11 cellular contexts compared by ENCODE assay signal in genomic region chr5:152688561-152689274, GRCh38.
DNase-seq lines count a peak whose midpoint lies in the region; ATAC-seq and TF ChIP-seq lines count a peak whose summit lies in the region.
"Had no signal": no experiment of that assay in that cellular context is flagged by ENCODE, and none has a peak within 500 bp of the region (broad histone marks: within the 10 kb centered on the region; RNA-seq: fewer than 3 reads in every experiment).

No MANE protein-coding gene starts in this region.

- peak; percentile 89 for DNase-seq in H4 (ENCODE audit: low spot score)
- peak; percentile 95 for DNase-seq in RKO (ENCODE audit: low spot score)
- peak; percentile 47 for DNase-seq in fibroblast of villous mesenchyme (ENCODE audit: low read depth)
- peak; percentile 24 for DNase-seq in retina
- DNase-seq in ovary, result no peak
- DNase-seq in naive thymus-derived CD8-positive, alpha-beta T cell, result no peak
- no peak for DNase-seq in OCI-LY7 (ENCODE audit: low spot score)
- DNase-seq: activated CD8-positive, alpha-beta memory T cell treated with anti-CD3 and anti-CD28 coated beads, Interleukin-2, amount 10 ng/mL, durations not matched to agents 7 days and 5 days; effector CD8-positive, alpha-beta T cell; stimulated activated naive CD8-positive, alpha-beta T cell treated with anti-CD3 and anti-CD28 coated beads, Interleukin-15, amount 100 ng/mL, for 72 hours had no signal

- H3K4me1 Mint-ChIP-seq in naive thymus-derived CD8-positive, alpha-beta T cell, result no peaks in the 10 kb centered on the region
- H3K4me1 Mint-ChIP-seq: activated CD8-positive, alpha-beta memory T cell treated with anti-CD3 and anti-CD28 coated beads, Interleukin-2, amount 10 ng/mL, durations not matched to agents 7 days and 5 days; stimulated activated naive CD8-positive, alpha-beta T cell treated with anti-CD3 and anti-CD28 coated beads, Interleukin-15, amount 100 ng/mL, for 72 hours had no signal

- no peak overlapping the region for H2AFZ ChIP-seq in OCI-LY7 (ENCODE audit: low read length)

- ATAC-seq in naive thymus-derived CD8-positive, alpha-beta T cell, result no peak
- no peak for ATAC-seq in GM21825 (IDR thresholded peaks at IDR 0.05; ENCODE audit: unreplicated experiment)
- ATAC-seq: activated CD8-positive, alpha-beta memory T cell treated with anti-CD3 and anti-CD28 coated beads, Interleukin-2, amount 10 ng/mL, durations not matched to agents 7 days and 5 days; stimulated activated naive CD8-positive, alpha-beta T cell treated with anti-CD3 and anti-CD28 coated beads, Interleukin-15, amount 100 ng/mL, for 72 hours had no signal

- H3K9me3 ChIP-seq in ovary (no peaks in the 10 kb centered on the region), OCI-LY7 (ENCODE audit: low read length) (no peaks in the 10 kb centered on the region)

- no peaks in the 10 kb centered on the region for H3K27me3 ChIP-seq in ovary

- no peaks in the 10 kb centered on the region for H3K79me2 ChIP-seq in OCI-LY7 (ENCODE audit: insufficient read depth, low read depth, low read length)

- peaks cover 3 to 38% (median 13%) of the 10 kb centered on the region in 9 donors for H3K9me3 Mint-ChIP-seq in naive thymus-derived CD8-positive, alpha-beta T cell

- intact Hi-C loops in ovary (cut with DNase I), result no loop called here
- intact Hi-C loops in OCI-LY7 (cut with micrococcal nuclease; ENCODE audit: unreplicated experiment), result no loop called here

- H3K4me3 ChIP-seq in fibroblast of villous mesenchyme (ENCODE audit: low read depth, low read length) (no peak overlapping the region), ovary (no peak overlapping the region), OCI-LY7 (ENCODE audit: low read depth, low read length, poor library complexity, severe bottlenecking) (no peak overlapping the region)

- H3K4me2 ChIP-seq in OCI-LY7 (ENCODE audit: low read length), result no peak overlapping the region

- CTCF ChIA-PET in OCI-LY7 (lab: Charles Lee; ENCODE audit: unreplicated experiment), result no interaction called here

- H4K20me1 ChIP-seq in OCI-LY7 (ENCODE audit: insufficient read depth, low read length), result no peaks in the 10 kb centered on the region

- no peaks in the 10 kb centered on the region for H3K36me3 ChIP-seq in ovary
- no peaks in the 10 kb centered on the region for H3K36me3 ChIP-seq in OCI-LY7 (ENCODE audit: insufficient read depth, low read length)

- TF ChIP-seq CTCF in fibroblast of villous mesenchyme (IDR thresholded peaks at IDR 0.05; ENCODE audit: insufficient read depth, low read depth, low read length), result no peak
- no peak for TF ChIP-seq CTCF in ovary (IDR thresholded peaks at IDR 0.05)
- TF ChIP-seq CTCF in OCI-LY7 (conservative IDR thresholded peaks at IDR 0.05; ENCODE audit: low read length), result no peak

- H3K27ac ChIP-seq in ovary (no peak overlapping the region), OCI-LY7 (ENCODE audit: low read depth, low read length, poor library complexity, severe bottlenecking) (no peak overlapping the region)

- no peak for TF ChIP-seq POLR2A in ovary (IDR thresholded peaks at IDR 0.05)

- H3K27me3 Mint-ChIP-seq in naive thymus-derived CD8-positive, alpha-beta T cell, result no peaks in the 10 kb centered on the region
- H3K27me3 Mint-ChIP-seq: activated CD8-positive, alpha-beta memory T cell treated with anti-CD3 and anti-CD28 coated beads, Interleukin-2, amount 10 ng/mL, durations not matched to agents 7 days and 5 days; stimulated activated naive CD8-positive, alpha-beta T cell treated with anti-CD3 and anti-CD28 coated beads, Interleukin-15, amount 100 ng/mL, for 72 hours had no signal

- TF ChIP-seq EP300 in ovary (IDR thresholded peaks at IDR 0.05), result no peak

- no peaks in the 10 kb centered on the region for H3K4me1 ChIP-seq in ovary (ENCODE audit: insufficient read depth)
- no peaks in the 10 kb centered on the region for H3K4me1 ChIP-seq in OCI-LY7 (ENCODE audit: insufficient read depth, low read length, poor library complexity, severe bottlenecking)

- POLR2A ChIA-PET in naive thymus-derived CD8-positive, alpha-beta T cell (lab: Charles Lee), result no interaction called here
- POLR2A ChIA-PET in OCI-LY7 (lab: Charles Lee), result interaction anchor here (0.5 to 1.4 kb wide), 2 partner anchors 9 to 77 kb away, joined by 3 to 7 read pairs; no protein-coding TSS in a partner anchor

- BruUV-seq in OCI-LY7 (replicated peaks; lab: Mats Ljungman, UMichigan), result no TSS peak

- no peaks in the 10 kb centered on the region for H3K9me2 ChIP-seq in OCI-LY7 (ENCODE audit: insufficient read depth, low read length)

- no peak overlapping the region for H3K27ac Mint-ChIP-seq in naive thymus-derived CD8-positive, alpha-beta T cell
- H3K27ac Mint-ChIP-seq: activated CD8-positive, alpha-beta memory T cell treated with anti-CD3 and anti-CD28 coated beads, Interleukin-2, amount 10 ng/mL, durations not matched to agents 7 days and 5 days had no signal

- H3K36me3 Mint-ChIP-seq in naive thymus-derived CD8-positive, alpha-beta T cell, result peaks cover 0 to 5% (median 0%) of the 10 kb centered on the region in 3 donors
- H3K36me3 Mint-ChIP-seq: activated CD8-positive, alpha-beta memory T cell treated with anti-CD3 and anti-CD28 coated beads, Interleukin-2, amount 10 ng/mL, durations not matched to agents 7 days and 5 days had no signal

- 15 to 19% (median 17%) methylated on average over 3 of the region's 3 CpGs for WGBS in ovary, 3 donors

- no peak overlapping the region for H3K4me3 Mint-ChIP-seq in naive thymus-derived CD8-positive, alpha-beta T cell
- H3K4me3 Mint-ChIP-seq: activated CD8-positive, alpha-beta memory T cell treated with anti-CD3 and anti-CD28 coated beads, Interleukin-2, amount 10 ng/mL, durations not matched to agents 7 days and 5 days; stimulated activated naive CD8-positive, alpha-beta T cell treated with anti-CD3 and anti-CD28 coated beads, Interleukin-15, amount 100 ng/mL, for 72 hours had no signal

Comparison
In these comparisons a context has a peak if more than half of its experiments do, and no peak if none do; other contexts are left out.
1. DNase-seq: peak in H4 (single experiment), RKO (single experiment), fibroblast of villous mesenchyme (single experiment) and retina (single experiment); none in ovary (0 of 5), naive thymus-derived CD8-positive, alpha-beta T cell (0 of 10) and OCI-LY7 (single experiment).